1 cellular context compared by ENCODE assay signal in the genomic region with DNA sequence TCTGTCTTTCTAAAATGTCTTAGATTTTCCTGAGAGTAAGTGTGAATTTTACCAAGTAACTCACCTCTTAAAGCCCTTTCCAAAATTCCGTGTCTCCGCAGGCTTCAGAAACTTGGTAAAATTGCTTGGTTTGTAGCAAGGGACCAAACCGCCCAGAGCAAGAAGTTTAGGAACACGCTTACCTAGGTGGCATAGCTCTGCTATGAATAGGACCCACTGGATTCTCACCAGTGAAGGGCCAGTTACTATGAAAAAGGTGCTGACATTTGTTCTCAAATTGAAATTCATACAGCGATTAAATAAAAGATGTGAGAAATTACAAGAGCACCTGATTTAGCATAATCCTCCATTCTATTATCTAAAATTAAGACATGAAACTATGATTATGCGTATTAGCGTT.
TF ChIP-seq lines count a peak whose summit lies in the region.

No MANE protein-coding gene starts in this region.

TF ChIP-seq in HCT116, 20 proteins besides CTCF, POLR2A, EP300 and RAD21:
- TF ChIP-seq EZH2 (IDR thresholded peaks at IDR 0.05): no peak
